In genomic region chr2:227653419-227653818, GRCh38 we compare ENCODE assay signal across 1 cellular context.
TF ChIP-seq lines count a peak whose summit lies in the region.

No MANE protein-coding gene starts in this region.

TF ChIP-seq in HepG2, 621 proteins besides CTCF, POLR2A, EP300 and RAD21 (continued from another document and continues in another):
- TF ChIP-seq AFF4 (CRISPR knock-in tag; IDR thresholded peaks at IDR 0.05) (no peak), MXD1 (CRISPR knock-in tag; IDR thresholded peaks at IDR 0.05) (no peak), GZF1 (CRISPR knock-in tag; IDR thresholded peaks at IDR 0.05) (no peak), HMG20B (CRISPR knock-in tag; conservative IDR thresholded peaks at IDR 0.05) (no peak), SAP130 (CRISPR knock-in tag; IDR thresholded peaks at IDR 0.05; ENCODE audit: low read depth) (peak; percentile 46), PAX8 (CRISPR knock-in tag; IDR thresholded peaks at IDR 0.05; ENCODE audit: borderline replicate concordance) (no peak), MAFK (conservative IDR thresholded peaks at IDR 0.05 in 1 of 2, IDR thresholded peaks at IDR 0.05 in 1 of 2; ENCODE audit: low read length in 2 of 2) (peak; percentile 44 to 72; a peak in 2 of 4 replicates), HDAC1 (CRISPR knock-in tag; IDR thresholded peaks at IDR 0.05) (no peak), ZNF263 (CRISPR knock-in tag; IDR thresholded peaks at IDR 0.05) (no peak), SNAPC5 (CRISPR knock-in tag; IDR thresholded peaks at IDR 0.05; ENCODE audit: borderline replicate concordance) (no peak), ONECUT2 (CRISPR knock-in tag; IDR thresholded peaks at IDR 0.05) (no peak), TRIM24 (CRISPR knock-in tag; IDR thresholded peaks at IDR 0.05) (no peak), KDM4B (CRISPR knock-in tag; IDR thresholded peaks at IDR 0.05) (no peak), CEBPB (IDR thresholded peaks at IDR 0.05; ENCODE audit: borderline replicate concordance, low read depth, low read length) (peak; percentile 91), ZNF34 (CRISPR knock-in tag; IDR thresholded peaks at IDR 0.05; ENCODE audit: borderline replicate concordance) (no peak), NFE2 (CRISPR knock-in tag; IDR thresholded peaks at IDR 0.05) (0 out of 2 replicates have a peak, but pooled peaks have one; percentile 19), HIVEP1 (CRISPR knock-in tag; IDR thresholded peaks at IDR 0.05) (no peak), ZNF629 (CRISPR knock-in tag; conservative IDR thresholded peaks at IDR 0.05) (no peak), MIXL1 (CRISPR knock-in tag; IDR thresholded peaks at IDR 0.05) (no peak), ZNF761 (CRISPR knock-in tag; conservative IDR thresholded peaks at IDR 0.05) (no peak), LCORL (IDR thresholded peaks at IDR 0.05) (no peak), LCORL (CRISPR knock-in tag; IDR thresholded peaks at IDR 0.05) (no peak), KDM5A (IDR thresholded peaks at IDR 0.05; ENCODE audit: borderline replicate concordance, low read length) (no peak), ZFP90 (CRISPR knock-in tag; IDR thresholded peaks at IDR 0.05; ENCODE audit: borderline replicate concordance) (no peak), JUN (CRISPR knock-in tag; IDR thresholded peaks at IDR 0.05) (no peak), ZNF296 (CRISPR knock-in tag; conservative IDR thresholded peaks at IDR 0.05) (no peak), KLF11 (CRISPR knock-in tag; IDR thresholded peaks at IDR 0.05) (no peak), U2AF2 (IDR thresholded peaks at IDR 0.05; ENCODE audit: low read depth, low read length) (no peak), RFXAP (CRISPR knock-in tag; IDR thresholded peaks at IDR 0.05; ENCODE audit: borderline replicate concordance) (no peak), ZNF788 (CRISPR knock-in tag; IDR thresholded peaks at IDR 0.05; ENCODE audit: borderline replicate concordance) (no peak), ZNF230 (CRISPR knock-in tag; IDR thresholded peaks at IDR 0.05) (no peak), NFE2L2 (IDR thresholded peaks at IDR 0.05; ENCODE audit: low read length) (peak; percentile 61; the same call in 1 of the 2 replicates), ZNF704 (CRISPR knock-in tag; IDR thresholded peaks at IDR 0.05; ENCODE audit: borderline replicate concordance) (no peak), HES4 (CRISPR knock-in tag; IDR thresholded peaks at IDR 0.05; ENCODE audit: borderline replicate concordance) (no peak), ZNF431 (CRISPR knock-in tag; IDR thresholded peaks at IDR 0.05; ENCODE audit: borderline replicate concordance, low read depth) (no peak), AGO2 (optimal IDR thresholded peaks at IDR 0.05; ENCODE audit: low read depth, low read length) (no peak), ZNF17 (CRISPR knock-in tag; IDR thresholded peaks at IDR 0.05) (no peak), MEF2D (CRISPR knock-in tag; IDR thresholded peaks at IDR 0.05) (no peak), ZNF670 (CRISPR knock-in tag; IDR thresholded peaks at IDR 0.05; ENCODE audit: borderline replicate concordance) (no peak), NFKBIZ (CRISPR knock-in tag; IDR thresholded peaks at IDR 0.05) (0 out of 2 replicates have a peak, but pooled peaks have one; percentile 34), ZNF569 (CRISPR knock-in tag; IDR thresholded peaks at IDR 0.05; ENCODE audit: borderline replicate concordance) (no peak), SP140L (CRISPR knock-in tag; IDR thresholded peaks at IDR 0.05; ENCODE audit: borderline replicate concordance) (no peak), CREB3 (CRISPR knock-in tag; IDR thresholded peaks at IDR 0.05) (no peak), EHMT2 (IDR thresholded peaks at IDR 0.05; ENCODE audit: borderline replicate concordance, low read depth, low read length) (peak; percentile 67), TEF (CRISPR knock-in tag; IDR thresholded peaks at IDR 0.05) (no peak), ZBTB42 (CRISPR knock-in tag; IDR thresholded peaks at IDR 0.05) (no peak), FOSL2 (CRISPR knock-in tag; IDR thresholded peaks at IDR 0.05) (peak; percentile 86), ZFP36L1 (CRISPR knock-in tag; IDR thresholded peaks at IDR 0.05) (no peak), ZBTB1 (CRISPR knock-in tag; IDR thresholded peaks at IDR 0.05; ENCODE audit: borderline replicate concordance) (no peak), ZNF652 (CRISPR knock-in tag; IDR thresholded peaks at IDR 0.05; ENCODE audit: borderline replicate concordance, low read depth) (no peak), MBNL3 (CRISPR knock-in tag; conservative IDR thresholded peaks at IDR 0.05) (no peak), AHR (CRISPR knock-in tag; IDR thresholded peaks at IDR 0.05) (no peak), CBX2 (IDR thresholded peaks at IDR 0.05; ENCODE audit: low read depth, low read length) (no peak), CBX2 (CRISPR knock-in tag; IDR thresholded peaks at IDR 0.05; ENCODE audit: low read depth) (no peak), HOXA5 (CRISPR knock-in tag; IDR thresholded peaks at IDR 0.05) (no peak), SSRP1 (CRISPR knock-in tag; IDR thresholded peaks at IDR 0.05) (no peak), ZNF605 (CRISPR knock-in tag; IDR thresholded peaks at IDR 0.05) (no peak), FOXA1 (IDR thresholded peaks at IDR 0.05) (no peak), FOXA1 (CRISPR knock-in tag; IDR thresholded peaks at IDR 0.05) (peak; percentile 70), ZNF251 (CRISPR knock-in tag; IDR thresholded peaks at IDR 0.05) (no peak), HCFC1 (IDR thresholded peaks at IDR 0.05; ENCODE audit: low read depth, low read length) (no peak), YEATS2 (CRISPR knock-in tag; IDR thresholded peaks at IDR 0.05; ENCODE audit: borderline replicate concordance) (no peak), CREM (IDR thresholded peaks at IDR 0.05) (peak; percentile 54; the same call in 1 of the 2 replicates), CREM (CRISPR knock-in tag; IDR thresholded peaks at IDR 0.05) (no peak), ZNF713 (CRISPR knock-in tag; IDR thresholded peaks at IDR 0.05) (no peak), ZNF20 (CRISPR knock-in tag; IDR thresholded peaks at IDR 0.05) (no peak), FOXP4 (CRISPR knock-in tag; IDR thresholded peaks at IDR 0.05) (no peak), MAFF (IDR thresholded peaks at IDR 0.05; ENCODE audit: low read depth, low read length) (peak; percentile 49; the same call in 1 of the 2 replicates), CAMTA2 (CRISPR knock-in tag; IDR thresholded peaks at IDR 0.05; ENCODE audit: borderline replicate concordance) (no peak), SUZ12 (IDR thresholded peaks at IDR 0.05; ENCODE audit: low read depth, low read length) (no peak), ATF1 (CRISPR knock-in tag; IDR thresholded peaks at IDR 0.05) (no peak), FOSL1 (CRISPR knock-in tag; IDR thresholded peaks at IDR 0.05; ENCODE audit: borderline replicate concordance) (no peak), XRCC5 (optimal IDR thresholded peaks at IDR 0.05; ENCODE audit: low read length) (no peak), ZNF10 (CRISPR knock-in tag; IDR thresholded peaks at IDR 0.05; ENCODE audit: borderline replicate concordance, low read depth) (no peak), ARNT (IDR thresholded peaks at IDR 0.05) (no peak), FOXO1 (CRISPR knock-in tag; IDR thresholded peaks at IDR 0.05) (no peak), E2F5 (CRISPR knock-in tag; conservative IDR thresholded peaks at IDR 0.05) (no peak), ZNF737 (CRISPR knock-in tag; IDR thresholded peaks at IDR 0.05; ENCODE audit: borderline replicate concordance) (no peak), CENPX (CRISPR knock-in tag; IDR thresholded peaks at IDR 0.05) (no peak), TARDBP (CRISPR knock-in tag; IDR thresholded peaks at IDR 0.05) (no peak), ATF4 (CRISPR knock-in tag; IDR thresholded peaks at IDR 0.05) (no peak), ZNF567 (CRISPR knock-in tag; IDR thresholded peaks at IDR 0.05; ENCODE audit: borderline replicate concordance) (no peak), ZZZ3 (CRISPR knock-in tag; IDR thresholded peaks at IDR 0.05; ENCODE audit: borderline replicate concordance) (no peak), NCOA1 (CRISPR knock-in tag; IDR thresholded peaks at IDR 0.05) (no peak), SETDB1 (CRISPR knock-in tag; IDR thresholded peaks at IDR 0.05; ENCODE audit: borderline replicate concordance) (no peak)
